1 cellular context compared by ENCODE assay signal in genomic region chr4:48003568-48003967, GRCh38.
TF ChIP-seq lines count a peak whose summit lies in the region.

No MANE protein-coding gene starts in this region.

TF ChIP-seq in K562, 482 proteins besides CTCF, POLR2A, EP300 and RAD21:
- TF ChIP-seq SMC3 (conservative IDR thresholded peaks at IDR 0.05; ENCODE audit: insufficient read depth, low read depth, low read length): 0 out of 2 replicates have a peak, but pooled peaks have one; percentile 24
TF ChIP-seq in K562: peak in this region for 1; not testable (repeated sequence) for 481.
